21 cellular contexts compared by ENCODE assay signal in genomic region chr9:25861416-25861815, GRCh38.
"Had no signal": no experiment of that assay in that cellular context is flagged by ENCODE, and none has a peak within 500 bp of the region (broad histone marks: within the 10 kb centered on the region; RNA-seq: fewer than 3 reads in every experiment).

No MANE protein-coding gene starts in this region.

- H3K4me3 ChIP-seq: K562, SJSA1, SK-N-MC had no signal

- H3K9me3 ChIP-seq: SJSA1 had no signal

- H3K36me3 ChIP-seq: SJSA1 had no signal

- H3K9ac ChIP-seq: KMS-11 had no signal

- H3K27me3 ChIP-seq: SJSA1 had no signal

- H3K27ac ChIP-seq: HL-60, KMS-11, SJSA1, SK-N-MC had no signal

- DNase-seq: Kasumi-1, MM.1S, NCI-H1048, NCI-H1105, NCI-H1417, NCI-H1436 treated with DMSO at 0.1 percent for 48 hours, NCI-H1694, NCI-H1930, NCI-H2081, NCI-H2107, NCI-H345, NCI-H446 treated with DMSO at 0.1 percent for 48 hours, NCI-H510A treated with DMSO at 0.1 percent for 48 hours, NCI-H526, PC-3, SHP77 treated with DMSO at 0.1 percent for 48 hours had no signal

- H3K4me2 ChIP-seq: KMS-11 had no signal

- H3K4me1 ChIP-seq: SJSA1 had no signal
